8 cellular contexts compared by ENCODE assay signal in the genomic region with DNA sequence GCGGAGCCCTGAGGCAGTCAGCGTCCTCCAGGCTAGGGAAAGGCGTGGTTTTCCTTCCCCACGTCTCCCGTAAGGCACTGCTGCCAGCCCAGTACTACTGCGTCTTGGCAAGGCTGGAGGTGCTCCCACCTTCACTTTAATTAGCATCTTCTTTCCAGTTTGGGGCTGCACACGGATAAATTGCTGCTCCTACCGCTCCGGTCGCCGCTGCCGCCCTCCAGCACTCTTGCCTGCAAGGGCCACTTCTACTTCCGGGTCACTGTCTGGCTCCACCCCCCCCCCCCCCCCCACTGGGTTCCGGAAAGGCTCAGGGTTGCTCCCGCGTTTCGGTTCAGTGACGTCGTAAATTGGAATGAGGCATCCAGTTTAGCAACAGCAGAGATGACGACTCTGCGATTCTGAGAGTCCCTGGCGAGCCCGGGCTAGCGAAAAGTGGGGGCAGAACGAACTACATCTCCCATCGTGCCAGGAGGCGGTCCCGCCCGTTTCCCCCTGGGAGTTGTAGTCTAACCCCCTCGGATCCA. TPM values are rescaled to one million over a fixed set of nuclear protein-coding genes. Genes with fewer than 3 reads are reported as not detected.
DNase-seq lines count a peak whose midpoint lies in the region; ATAC-seq and TF ChIP-seq lines count a peak whose summit lies in the region.

A gene (minus strand): TSS at position 247 of the 524 bp plus-strand sequence. CDS start 100 bp downstream, at position 147.

- peak within 1 kb of the TSS; percentile 89 for H3K27ac Mint-ChIP-seq in T-helper 17 cell

- peaks cover 39% of the 10 kb centered on the region for H3K4me1 Mint-ChIP-seq in T-helper 17 cell

- intact Hi-C loops in left ventricle myocardium superior (cut with micrococcal nuclease), result no loop called here
- intact Hi-C loops in psoas muscle (cut with DNase I), result no loop called here

- 0 to 1% (median 1%) methylated on average over 28 to 30 of the region's 30 CpGs for WGBS in psoas muscle, 3 donors
- under 1% methylated on average over 30 of the region's 30 CpGs for WGBS in urinary bladder

- H3K4me3 ChIP-seq in psoas muscle (peak within 1 kb of the TSS; percentile 92), urinary bladder (ENCODE audit: low read depth, low read length) (peak within 1 kb of the TSS; percentile 92)

- ATAC-seq in GM18498 (IDR thresholded peaks at IDR 0.05; ENCODE audit: unreplicated experiment) (peak; percentile 77), HG02938 (IDR thresholded peaks at IDR 0.05; ENCODE audit: unreplicated experiment) (peak; percentile 69), T-helper 17 cell (peak; percentile 88), left ventricle myocardium superior (peak; percentile 90), psoas muscle (peak; percentile 87 to 93 (median 88))

- no peaks in the 10 kb centered on the region for H3K9me3 ChIP-seq in T-helper 17 cell (ENCODE audit: control insufficient read depth, low read length, poor library complexity, severe bottlenecking)
- no peaks in the 10 kb centered on the region for H3K9me3 ChIP-seq in psoas muscle

- H3K4me1 ChIP-seq in psoas muscle (peaks cover 49% of the 10 kb centered on the region), urinary bladder (ENCODE audit: insufficient read depth) (no peaks in the 10 kb centered on the region)

- H3K36me3 ChIP-seq in psoas muscle (ENCODE audit: insufficient read depth in 1 of 2, low read depth in 1 of 2) (peaks cover 13 to 55% of the 10 kb centered on the region in 2 donors), urinary bladder (ENCODE audit: insufficient read depth) (no peaks in the 10 kb centered on the region)

- peak; percentile 81 to 96 for DNase-seq in NCI-H187 (lab: John Stamatoyannopoulos, UW)
- peak; percentile 69 to 80 (median 76) for DNase-seq in T-helper 17 cell
- peak; percentile 75 to 100 (median 93) for DNase-seq in amygdala (lab: John Stamatoyannopoulos, UW)
- DNase-seq in left ventricle myocardium superior, result peak; percentile 94
- peak; percentile 95 to 97 for DNase-seq in psoas muscle

- H3K27me3 Mint-ChIP-seq in T-helper 17 cell, result no peaks in the 10 kb centered on the region

- no peaks in the 10 kb centered on the region for H3K27me3 ChIP-seq in psoas muscle (ENCODE audit: insufficient read depth in 3 of 3, low read length in 2 of 3)

- H3K27ac ChIP-seq in psoas muscle (peak within 1 kb of the TSS; percentile 88), urinary bladder (ENCODE audit: low read depth) (peak within 1 kb of the TSS; percentile 77)

- no peak for TF ChIP-seq CTCF in psoas muscle (IDR thresholded peaks at IDR 0.05)

- peaks cover 14% of the 10 kb centered on the region for H3K36me3 Mint-ChIP-seq in T-helper 17 cell (ENCODE audit: low read depth)

- H3K4me3 Mint-ChIP-seq in T-helper 17 cell, result peak within 1 kb of the TSS; percentile 94

RNA-seq across cellular contexts. Expression of the gene that starts here (rescaled TPM):
- total RNA-seq in T-helper 17 cell (10 to 100 TPM; 90.0 to 99.5 TPM), left ventricle myocardium superior (225 TPM), psoas muscle (100 to 1,000 TPM; 135 to 206 (median 159) TPM), urinary bladder (73.8 TPM)
- polyA plus RNA-seq in psoas muscle (100 to 1,000 TPM; 214 to 315 (median 297) TPM), urinary bladder (220 TPM)

Comparison
In these comparisons a context has a peak if more than half of its experiments do, and no peak if none do; other contexts are left out.
1. Peak in every context shown above with its lines: DNase-seq, ATAC-seq, H3K4me3 ChIP-seq and H3K27ac ChIP-seq.